ENCODE assay signal across 8 cellular contexts in the genomic region with DNA sequence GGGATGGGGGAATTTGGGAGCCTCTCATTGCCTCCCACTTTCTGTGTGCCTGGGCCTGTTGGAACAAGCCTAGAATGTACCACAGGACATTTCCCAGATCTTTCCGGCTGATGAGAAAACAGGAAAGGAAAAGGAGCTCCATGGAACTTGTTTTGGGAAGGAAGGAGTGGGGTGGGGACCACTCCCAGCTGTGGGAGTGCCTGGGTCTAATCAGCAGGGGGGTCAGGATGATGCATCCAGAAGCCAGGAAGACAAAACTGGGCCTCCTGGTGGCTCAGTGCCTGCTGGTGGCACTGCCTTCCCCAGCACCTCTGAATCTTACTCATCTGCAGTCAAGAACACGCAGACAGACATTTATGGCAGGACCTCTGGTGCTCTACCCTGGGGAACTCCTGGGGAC. TPM values are rescaled to one million over a fixed set of nuclear protein-coding genes. Genes with fewer than 3 reads are reported as not detected.
DNase-seq lines count a peak whose midpoint lies in the region; TF ChIP-seq lines count a peak whose summit lies in the region.
"Had no signal": no experiment of that assay in that cellular context is flagged by ENCODE, and none has a peak within 500 bp of the region (broad histone marks: within the 10 kb centered on the region; RNA-seq: fewer than 3 reads in every experiment).

No MANE protein-coding gene starts in this region.

- peaks cover 98% of the 10 kb centered on the region for H3K4me1 Mint-ChIP-seq in activated naive CD4-positive, alpha-beta T cell treated with anti-CD3 and anti-CD28 coated beads, Interleukin-2, amount 10 ng/mL, durations not matched to agents 7 days and 5 days

- H3K4me3 ChIP-seq in esophagus squamous epithelium (no peak overlapping the region), suprapubic skin (no peak overlapping the region)

- peaks cover 7 to 39% (median 22%) of the 10 kb centered on the region in 3 donors for H3K36me3 ChIP-seq in esophagus squamous epithelium
- H3K36me3 ChIP-seq in suprapubic skin, result peaks cover 29% of the 10 kb centered on the region

- WGBS in esophagus squamous epithelium, 2 donors, result 5 to 20% methylated on average over 2 of the region's 2 CpGs
- WGBS in suprapubic skin, result 62% methylated on average over 2 of the region's 2 CpGs

- H3K27me3 ChIP-seq in esophagus squamous epithelium (no peaks in the 10 kb centered on the region), suprapubic skin (no peaks in the 10 kb centered on the region)

- CTCF ChIA-PET in activated naive CD4-positive, alpha-beta T cell treated with anti-CD3 and anti-CD28 coated beads, Interleukin-2, amount 10 ng/mL, durations not matched to agents 7 days and 5 days (lab: Charles Lee), result interaction anchor here (0.6 to 2.1 kb wide), 4 partner anchors 8 to 63 kb away, joined by 3 to 8 read pairs (median 5); partner anchors contain the start of gene STING1

- TF ChIP-seq CTCF in esophagus squamous epithelium (IDR thresholded peaks at IDR 0.05) (peak in 1 of 6 experiments; percentile 21), suprapubic skin (IDR thresholded peaks at IDR 0.05) (no peak)

- H3K27ac ChIP-seq in esophagus squamous epithelium, result peak overlapping the region in 3 of 4 donors; percentile 48 to 76 (median 68)
- H3K27ac ChIP-seq in suprapubic skin, result peak overlapping the region; percentile 50
- H3K27ac ChIP-seq: KMS-11 had no signal

- H3K27ac Mint-ChIP-seq in activated naive CD4-positive, alpha-beta T cell treated with anti-CD3 and anti-CD28 coated beads, Interleukin-2, amount 10 ng/mL, durations not matched to agents 7 days and 5 days, result peak overlapping the region; percentile 73

- TF ChIP-seq POLR2A in esophagus squamous epithelium (IDR thresholded peaks at IDR 0.05) (no peak), suprapubic skin (IDR thresholded peaks at IDR 0.05) (no peak)

- peak; percentile 4 for DNase-seq in activated naive CD4-positive, alpha-beta T cell treated with anti-CD3 and anti-CD28 coated beads, Interleukin-2, amount 10 ng/mL, durations not matched to agents 7 days and 5 days
- DNase-seq in activated naive CD4-positive, alpha-beta T cell (lab: John Stamatoyannopoulos, UW), result no peak
- DNase-seq in esophagus squamous epithelium (lab: John Stamatoyannopoulos, UW), result no peak
- DNase-seq in suprapubic skin (ENCODE audit: low spot score in 2 of 2), result no peak
- DNase-seq in stimulated activated naive CD4-positive, alpha-beta T cell (lab: John Stamatoyannopoulos, UW), result no peak
- DNase-seq in glomerular visceral epithelial cell (ENCODE audit: extremely low spot score), result no peak

- peaks cover 45% of the 10 kb centered on the region for H3K36me3 Mint-ChIP-seq in activated naive CD4-positive, alpha-beta T cell treated with anti-CD3 and anti-CD28 coated beads, Interleukin-2, amount 10 ng/mL, durations not matched to agents 7 days and 5 days

- peaks cover 0 to 49% (median 27%) of the 10 kb centered on the region in 3 donors for H3K4me1 ChIP-seq in esophagus squamous epithelium
- H3K4me1 ChIP-seq in suprapubic skin, result peaks cover 30% of the 10 kb centered on the region

- intact Hi-C loops in esophagus squamous epithelium (cut with DNase I), result no loop called here

- H3K9me3 ChIP-seq in esophagus squamous epithelium (no peaks in the 10 kb centered on the region), suprapubic skin (no peaks in the 10 kb centered on the region)

- H3K27me3 Mint-ChIP-seq in activated naive CD4-positive, alpha-beta T cell treated with anti-CD3 and anti-CD28 coated beads, Interleukin-2, amount 10 ng/mL, durations not matched to agents 7 days and 5 days, result no peaks in the 10 kb centered on the region

- H3K9me3 Mint-ChIP-seq in activated naive CD4-positive, alpha-beta T cell treated with anti-CD3 and anti-CD28 coated beads, Interleukin-2, amount 10 ng/mL, durations not matched to agents 7 days and 5 days, result no peaks in the 10 kb centered on the region

- TF ChIP-seq EP300 in suprapubic skin (IDR thresholded peaks at IDR 0.05), result no peak

- H3K4me3 Mint-ChIP-seq in activated naive CD4-positive, alpha-beta T cell treated with anti-CD3 and anti-CD28 coated beads, Interleukin-2, amount 10 ng/mL, durations not matched to agents 7 days and 5 days, result no peak overlapping the region

RNA-seq across cellular contexts. Expression of gene SMIM33, which starts 2.8 kb away (rescaled TPM):
- total RNA-seq in esophagus squamous epithelium (not detected), suprapubic skin (not detected)
- total RNA-seq: epithelial cell of proximal tubule had no signal

RNA-seq across cellular contexts. Expression of gene STING1, which starts 9.0 kb away (rescaled TPM):
- total RNA-seq in esophagus squamous epithelium, result 10 to 100 TPM; 33.0 to 49.6 (median 38.6) TPM
- total RNA-seq in suprapubic skin, result 10 to 100 TPM; 11.3 to 20.3 (median 14.8) TPM

RNA-seq across cellular contexts. Expression of gene ECSCR, which starts 11.0 kb away (rescaled TPM):
- total RNA-seq in esophagus squamous epithelium, result 10 to 100 TPM in 2 of 4 donors, 1 to 10 TPM in 2; 1.7 to 19.5 (median 6.9) TPM
- 10 to 100 TPM in 2 of 4 donors, 1 to 10 TPM in 2; 4.2 to 16.6 (median 9.4) TPM for total RNA-seq in suprapubic skin

RNA-seq across cellular contexts. Expression of gene DNAJC18, which starts 34.2 kb away (rescaled TPM):
- 1 to 10 TPM in 3 of 4 donors, under 1 TPM in 1; 0.53 to 6.9 (median 3.9) TPM for total RNA-seq in esophagus squamous epithelium
- 1 to 10 TPM; 2.2 to 7.2 (median 2.9) TPM for total RNA-seq in suprapubic skin
